ENCODE assay signal across 10 cellular contexts in genomic region chr3:177320765-177321247, GRCh38.
DNase-seq lines count a peak whose midpoint lies in the region; ATAC-seq, FAIRE-seq and TF ChIP-seq lines count a peak whose summit lies in the region.
"Had no signal": no experiment of that assay in that cellular context is flagged by ENCODE, and none has a peak within 500 bp of the region (broad histone marks: within the 10 kb centered on the region; RNA-seq: fewer than 3 reads in every experiment).

No MANE protein-coding gene starts in this region.

- no peaks in the 10 kb centered on the region for H4K20me1 ChIP-seq in keratinocyte (ENCODE audit: control insufficient read depth, extremely low read depth, insufficient read depth, low read length)

- no peaks in the 10 kb centered on the region for H3K9me3 ChIP-seq in keratinocyte (ENCODE audit: control insufficient read depth, low read depth, low read length)

- H3K4me1 ChIP-seq in keratinocyte (ENCODE audit: control insufficient read depth, extremely low read depth, insufficient read depth, low read length) = no peaks in the 10 kb centered on the region

- ATAC-seq in GM21360 (IDR thresholded peaks at IDR 0.05; ENCODE audit: unreplicated experiment) (peak; percentile 29), HG03520 (IDR thresholded peaks at IDR 0.05; ENCODE audit: unreplicated experiment) (peak; percentile 55), HG03439 (IDR thresholded peaks at IDR 0.05; ENCODE audit: unreplicated experiment) (no peak)

- H3K9ac ChIP-seq in keratinocyte (ENCODE audit: control insufficient read depth, extremely low read depth, insufficient read depth, low read length) = no peak overlapping the region

- no peak overlapping the region for H3K4me3 ChIP-seq in keratinocyte (ENCODE audit: control insufficient read depth in 2 of 3, extremely low read depth in 1 of 3, insufficient read depth in 2 of 3, low read depth in 1 of 3, low read length in 3 of 3)

- no peaks in the 10 kb centered on the region for H3K79me2 ChIP-seq in keratinocyte (ENCODE audit: control insufficient read depth, insufficient read depth, low read length)

- no peak overlapping the region for H3K27ac ChIP-seq in keratinocyte (ENCODE audit: control insufficient read depth, insufficient read depth, low read length)

- peak overlapping the region; percentile 61 for H2AFZ ChIP-seq in keratinocyte (ENCODE audit: control insufficient read depth, low read length)

- TF ChIP-seq CTCF in keratinocyte (optimal IDR thresholded peaks at IDR 0.05 in 1 of 3, IDR thresholded peaks at IDR 0.05 in 1 of 3, conservative IDR thresholded peaks at IDR 0.05 in 1 of 3; ENCODE audit: extremely low read depth in 1 of 3, insufficient read depth in 2 of 3, low read length in 3 of 3) = no peak

- H3K9me1 ChIP-seq in keratinocyte (ENCODE audit: control insufficient read depth, extremely low read depth, insufficient read depth, low read length) = no peaks in the 10 kb centered on the region

- no peaks in the 10 kb centered on the region for H3K27me3 ChIP-seq in keratinocyte (ENCODE audit: control insufficient read depth, extremely low read depth, insufficient read depth, low read length)

- FAIRE-seq in keratinocyte (lab: Jason Lieb, UNC) = no peak

- H3K36me3 ChIP-seq in keratinocyte (ENCODE audit: control insufficient read depth in 2 of 2, extremely low read depth in 1 of 2, insufficient read depth in 2 of 2, low read length in 2 of 2) = no peaks in the 10 kb centered on the region

- H3K4me2 ChIP-seq in keratinocyte (ENCODE audit: control insufficient read depth, extremely low read depth, insufficient read depth, low read depth, low read length) = no peak overlapping the region

- dilution Hi-C loops in keratinocyte (cut with MboI; ENCODE audit: extremely low pct_ligation_motif_present, low sequenced_read_pairs) = no loop called here

- DNase-seq in ELF-1 (ENCODE audit: low read depth, low spot score) (peak; percentile 29), keratinocyte (ENCODE audit: low read depth, low spot score) (no peak), dedifferentiated amniotic fluid mesenchymal stem cell (ENCODE audit: extremely low spot score) (no peak), iPS-NIHi7 (ENCODE audit: extremely low spot score) (no peak), SHP77 (lab: John Stamatoyannopoulos, UW) (no peak)
- DNase-seq: EL, T1000 had no signal
